Comparison of ENCODE assay signal across 12 cellular contexts in the genomic region with DNA sequence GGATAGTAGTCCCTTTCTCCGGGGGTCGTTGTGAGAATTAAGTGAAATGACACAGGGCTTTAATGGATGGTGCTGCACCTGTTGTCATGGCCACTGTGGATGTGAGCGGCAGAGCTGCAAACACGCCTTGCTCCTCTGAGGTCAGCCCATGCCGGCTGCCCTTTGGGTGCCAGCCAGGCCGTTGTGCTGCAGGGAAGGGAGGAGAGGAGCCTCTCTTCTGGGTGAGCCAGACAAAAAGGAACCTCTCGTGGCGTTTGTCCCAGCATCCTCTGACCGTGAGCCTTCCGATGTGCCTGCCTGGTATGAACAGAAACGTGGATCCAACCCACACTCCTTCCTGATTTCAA.
DNase-seq lines count a peak whose midpoint lies in the region; ATAC-seq and TF ChIP-seq lines count a peak whose summit lies in the region.
"Had no signal": no experiment of that assay in that cellular context is flagged by ENCODE, and none has a peak within 500 bp of the region (broad histone marks: within the 10 kb centered on the region; RNA-seq: fewer than 3 reads in every experiment).

No MANE protein-coding gene starts in this region.

- H3K4me1 ChIP-seq in muscle layer of duodenum (ENCODE audit: control insufficient read depth in 1 of 2, insufficient read depth in 2 of 2, low read length in 2 of 2) (peaks cover 12 to 27% of the 10 kb centered on the region in 2 donors), spleen (peaks cover 8 to 37% (median 25%) of the 10 kb centered on the region in 6 donors)

- H3K9me3 ChIP-seq in muscle layer of duodenum (ENCODE audit: control insufficient read depth in 1 of 2, low read length in 2 of 2): no peaks in the 10 kb centered on the region
- no peaks in the 10 kb centered on the region for H3K9me3 ChIP-seq in spleen

- TF ChIP-seq POLR2A in spleen (IDR thresholded peaks at IDR 0.05): no peak

- peak overlapping the region; percentile 84 for H3K27ac ChIP-seq in VCaP
- peak overlapping the region; percentile 23 for H3K27ac ChIP-seq in muscle layer of duodenum (ENCODE audit: low read length)
- peak overlapping the region in 6 of 8 donors; percentile 19 to 80 (median 72) for H3K27ac ChIP-seq in spleen

- H3K4me3 ChIP-seq in muscle layer of duodenum (ENCODE audit: low read depth in 1 of 2, low read length in 2 of 2): no peak overlapping the region
- no peak overlapping the region for H3K4me3 ChIP-seq in spleen

- WGBS in spleen, 5 donors: 32 to 86% (median 61%) methylated on average over 7 to 11 of the region's 11 CpGs

- DNase-seq in spleen (peak; percentile 87), ACHN (no peak)
- DNase-seq in stimulated activated naive CD8-positive, alpha-beta T cell treated with anti-CD3 and anti-CD28 coated beads, Interleukin-15, Interleukin-2, amounts not matched to agents 100 U/mL and 50 U/mL, for 24 hours: no peak
- DNase-seq: activated B cell treated with CpG ODN at 0.5 μM for 24 hours; activated T-cell treated with anti-CD3 and anti-CD28 coated beads, Interleukin-2, amount 50 U/mL, for 48 hours; KBM-7; stimulated activated CD4-positive, alpha-beta T cell treated with anti-CD3 and anti-CD28 coated beads, Interleukin-1b, Interleukin-23, amount 100 ng/mL, for 48 hours; SW 1271 had no signal

- ATAC-seq in esophagus mucosa: peak; percentile 15
- ATAC-seq in stimulated activated naive CD8-positive, alpha-beta T cell treated with anti-CD3 and anti-CD28 coated beads, Interleukin-15, Interleukin-2, amounts not matched to agents 100 U/mL and 50 U/mL, for 24 hours: no peak
- ATAC-seq in HG03354 (IDR thresholded peaks at IDR 0.05; ENCODE audit: poor library complexity, severe bottlenecking, unreplicated experiment): no peak

- in situ Hi-C loops in ACHN (cut with HindIII; ENCODE audit: low pct_ligation_motif_present, low pct_unique_long_range_greater_than_20kb, low sequenced_read_pairs): no loop called here

- H3K36me3 ChIP-seq in muscle layer of duodenum (ENCODE audit: control insufficient read depth in 1 of 2, insufficient read depth in 2 of 2, low read length in 2 of 2) (no peaks in the 10 kb centered on the region), spleen (no peaks in the 10 kb centered on the region)

- TF ChIP-seq CTCF in VCaP (conservative IDR thresholded peaks at IDR 0.05) (no peak), spleen (IDR thresholded peaks at IDR 0.05 in 8 of 11, conservative IDR thresholded peaks at IDR 0.05 in 3 of 11) (no peak)

- intact Hi-C loops in spleen (cut with DNase I; ENCODE audit: low total_unique reads): loop anchor here (5.0 kb wide), 1 partner anchor 44 kb away; no protein-coding TSS in a partner anchor

- no peaks in the 10 kb centered on the region for H3K27me3 ChIP-seq in muscle layer of duodenum (ENCODE audit: low read depth, low read length)
- no peaks in the 10 kb centered on the region for H3K27me3 ChIP-seq in spleen (replicated peaks in 1 of 7)

Comparison
In these comparisons a context has a peak if more than half of its experiments do, and no peak if none do; other contexts are left out.
1. H3K27ac ChIP-seq: peak in every context shown above with its lines; median percentile 84 in VCaP; 72 in spleen; 23 in muscle layer of duodenum.